ENCODE assay signal across 9 cellular contexts in genomic region chr3:152193673-152194267, GRCh38.
DNase-seq lines count a peak whose midpoint lies in the region; ATAC-seq, FAIRE-seq and TF ChIP-seq lines count a peak whose summit lies in the region.
"Had no signal": no experiment of that assay in that cellular context is flagged by ENCODE, and none has a peak within 500 bp of the region (broad histone marks: within the 10 kb centered on the region; RNA-seq: fewer than 3 reads in every experiment).

No MANE protein-coding gene starts in this region.

- peak overlapping the region; percentile 82 to 86 for H3K4me3 Mint-ChIP-seq in effector memory CD8-positive, alpha-beta T cell

- no peaks in the 10 kb centered on the region for H3K27me3 ChIP-seq in MG63
- H3K27me3 ChIP-seq in ovary: no peaks in the 10 kb centered on the region
- H3K27me3 ChIP-seq: cardiac muscle cell had no signal

- peaks cover 43 to 76% of the 10 kb centered on the region in 2 donors for H3K4me1 Mint-ChIP-seq in effector memory CD8-positive, alpha-beta T cell (ENCODE audit: low read depth in 2 of 2)

- H3K36me3 ChIP-seq in MG63 (no peaks in the 10 kb centered on the region), ovary (no peaks in the 10 kb centered on the region)
- H3K36me3 ChIP-seq: cardiac muscle cell had no signal

- H3K27ac Mint-ChIP-seq in effector memory CD8-positive, alpha-beta T cell: peak overlapping the region; percentile 94 to 96

- H3K9me3 Mint-ChIP-seq in effector memory CD8-positive, alpha-beta T cell: no peaks in the 10 kb centered on the region

- in situ Hi-C loops in GM13976 (cut with MboI; ENCODE audit: low sequenced_read_pairs, unreplicated experiment): no loop called here

- H3K27ac ChIP-seq in ovary: no peak overlapping the region
- H3K27ac ChIP-seq: cardiac muscle cell had no signal

- intact Hi-C loops in ovary (cut with DNase I): no loop called here

- peak; percentile 61 for ATAC-seq in GM21723 (IDR thresholded peaks at IDR 0.05; ENCODE audit: unreplicated experiment)
- ATAC-seq in effector memory CD8-positive, alpha-beta T cell (replicated peaks): peak; percentile 78

- H3K27me3 Mint-ChIP-seq in effector memory CD8-positive, alpha-beta T cell: no peaks in the 10 kb centered on the region

- TF ChIP-seq CTCF in GM13976 (IDR thresholded peaks at IDR 0.05; ENCODE audit: borderline replicate concordance, control extremely low read depth, extremely low read depth, insufficient read depth, missing control alignments): no peak
- no peak for TF ChIP-seq CTCF in ovary (IDR thresholded peaks at IDR 0.05)

- no peak for FAIRE-seq in HTR-8/SVneo (lab: Jason Lieb, UNC)

- TF ChIP-seq EP300 in ovary (IDR thresholded peaks at IDR 0.05): no peak

- peak overlapping the region; percentile 46 for H3K4me3 ChIP-seq in MG63
- H3K4me3 ChIP-seq in ovary: no peak overlapping the region
- H3K4me3 ChIP-seq: cardiac muscle cell had no signal

- H3K4me1 ChIP-seq in ovary (ENCODE audit: insufficient read depth): peaks cover 2% of the 10 kb centered on the region

- H3K9me3 ChIP-seq in MG63 (no peaks in the 10 kb centered on the region), ovary (no peaks in the 10 kb centered on the region)

- DNase-seq in GM13976 (ENCODE audit: low spot score) (peak; percentile 31), MG63 (peak; percentile 19), kidney tubule cell (ENCODE audit: low spot score) (no peak), ovary (no peak), DMS 273 (lab: John Stamatoyannopoulos, UW; ENCODE audit: unreplicated experiment) (no peak), HTR-8/SVneo (ENCODE audit: insufficient read length, low spot score) (no peak)
- peak; percentile 25 to 40 (median 30) for DNase-seq in effector memory CD8-positive, alpha-beta T cell

- 89 to 92% (median 92%) methylated on average over 16 of the region's 16 CpGs for WGBS in ovary, 3 donors

- peaks cover 19% of the 10 kb centered on the region for H3K36me3 Mint-ChIP-seq in effector memory CD8-positive, alpha-beta T cell (ENCODE audit: insufficient read depth)

- TF ChIP-seq POLR2A in ovary (IDR thresholded peaks at IDR 0.05): no peak

Comparison
In these comparisons a context has a peak if more than half of its experiments do, and no peak if none do; other contexts are left out.
1. DNase-seq: peak in GM13976 (single experiment), MG63 (single experiment) and effector memory CD8-positive, alpha-beta T cell (3 of 3); none in kidney tubule cell (single experiment), ovary (0 of 5), DMS 273 (single experiment) and HTR-8/SVneo (single experiment).